12 cellular contexts compared by ENCODE assay signal in the genomic region with DNA sequence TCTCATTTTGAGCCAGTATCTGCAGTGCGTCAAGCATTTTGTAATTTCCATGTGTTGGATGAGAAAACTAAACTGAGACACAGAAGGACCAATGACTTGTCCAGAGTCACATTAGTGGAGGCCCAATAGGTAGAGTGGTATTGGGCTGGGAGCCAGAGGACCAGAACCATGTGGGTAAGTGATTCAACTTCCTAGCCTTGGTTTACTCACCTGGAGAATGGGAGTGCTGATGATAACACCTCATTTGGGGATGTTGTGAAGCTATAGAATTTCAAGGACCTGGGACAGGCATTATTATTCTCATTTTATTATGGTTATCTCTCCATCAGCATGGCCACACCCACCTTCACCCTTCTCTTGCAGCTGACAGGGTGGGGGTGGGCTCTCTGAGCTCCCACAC. TPM values are rescaled to one million over a fixed set of nuclear protein-coding genes. Genes with fewer than 3 reads are reported as not detected.
DNase-seq lines count a peak whose midpoint lies in the region; ATAC-seq and TF ChIP-seq lines count a peak whose summit lies in the region.
"Had no signal": no experiment of that assay in that cellular context is flagged by ENCODE, and none has a peak within 500 bp of the region (broad histone marks: within the 10 kb centered on the region; RNA-seq: fewer than 3 reads in every experiment).

No MANE protein-coding gene starts in this region.

- peaks cover 0 to 22% (median 0%) of the 10 kb centered on the region in 11 experiments; a peak in 6 of 22 replicates for H3K36me3 ChIP-seq in BLaER1 treated with 17β-estradiol and CSF1 and Interleukin-3, amounts not matched to agents 10 nM and 100 nM
- no peaks in the 10 kb centered on the region for H3K36me3 ChIP-seq in HEK293 (ENCODE audit: control insufficient read depth in 2 of 2, insufficient read depth in 1 of 2, low read length in 2 of 2)
- H3K36me3 ChIP-seq: BE2C had no signal

- peak overlapping the region in 8 of 11 experiments; percentile 2 to 81 (median 58); a peak in 11 of 22 replicates for H3K4me2 ChIP-seq in BLaER1 treated with 17β-estradiol and CSF1 and Interleukin-3, amounts not matched to agents 10 nM and 100 nM

- DNase-seq in dorsolateral prefrontal cortex (no peak), substantia nigra (lab: John Stamatoyannopoulos, UW) (no peak)
- DNase-seq: BE2C; Caco-2; CD4-positive, alpha-beta T cell; GOT3; H7 had no signal

- TF ChIP-seq CTCF in HEK293 (tag by site-specific recombination; IDR thresholded peaks at IDR 0.05) (no peak), dorsolateral prefrontal cortex (IDR thresholded peaks at IDR 0.05 in 54 of 56, conservative IDR thresholded peaks at IDR 0.05 in 2 of 56; ENCODE audit: low read depth in 1 of 56, partially characterized antibody in 56 of 56) (no peak)

- no peak overlapping the region for H3K9ac ChIP-seq in BLaER1 treated with 17β-estradiol and CSF1 and Interleukin-3, amounts not matched to agents 10 nM and 100 nM

- POLR2A ChIA-PET in HEK293 (lab: Yijun Ruan, JAX): no interaction called here

- no peak overlapping the region for H3K4me3 ChIP-seq in BLaER1 treated with 17β-estradiol and CSF1 and Interleukin-3, amounts not matched to agents 10 nM and 100 nM
- H3K4me3 ChIP-seq in HEK293 (ENCODE audit: low read depth, low read length) (no peak overlapping the region), dorsolateral prefrontal cortex (no peak overlapping the region)

- peaks cover 39 to 76% (median 59%) of the 10 kb centered on the region in 10 experiments for H3K4me1 ChIP-seq in BLaER1 treated with 17β-estradiol and CSF1 and Interleukin-3, amounts not matched to agents 10 nM and 100 nM
- H3K4me1 ChIP-seq in HEK293 (ENCODE audit: control insufficient read depth, insufficient read depth, low read length): no peaks in the 10 kb centered on the region
- H3K4me1 ChIP-seq: Caco-2 had no signal

- intact Hi-C loops in dorsolateral prefrontal cortex (cut with DNase I): no loop called here

- peaks cover 30 to 99% (median 69%) of the 10 kb centered on the region in 11 experiments; a peak in 20 of 22 replicates for H4K20me1 ChIP-seq in BLaER1 treated with 17β-estradiol and CSF1 and Interleukin-3, amounts not matched to agents 10 nM and 100 nM

- H3K9me3 ChIP-seq in BLaER1 treated with 17β-estradiol and CSF1 and Interleukin-3, amounts not matched to agents 10 nM and 100 nM (replicated peaks in 1 of 11): no peaks in the 10 kb centered on the region
- H3K9me3 ChIP-seq in HEK293 (ENCODE audit: control insufficient read depth, insufficient read depth, low read depth, low read length): no peaks in the 10 kb centered on the region
- H3K9me3 ChIP-seq: BE2C, Caco-2 had no signal

- H3K27ac ChIP-seq in BLaER1 treated with 17β-estradiol and CSF1 and Interleukin-3, amounts not matched to agents 10 nM and 100 nM: no peak overlapping the region
- no peak overlapping the region for H3K27ac ChIP-seq in HEK293 (ENCODE audit: extremely low read depth, low read depth, low read length)
- H3K27ac ChIP-seq in dorsolateral prefrontal cortex: peak overlapping the region in 51 of 59 donors; percentile 10 to 100 (median 93)
- H3K27ac ChIP-seq in substantia nigra (ENCODE audit: low read depth, low read length, poor library complexity, severe bottlenecking): peak overlapping the region; percentile 0
- H3K27ac ChIP-seq: C4-2B had no signal

- no peaks in the 10 kb centered on the region for H3K27me3 ChIP-seq in BLaER1 treated with 17β-estradiol and CSF1 and Interleukin-3, amounts not matched to agents 10 nM and 100 nM
- H3K27me3 ChIP-seq in dorsolateral prefrontal cortex: no peaks in the 10 kb centered on the region
- H3K27me3 ChIP-seq: BE2C had no signal

- CTCF ChIA-PET in HEK293 (lab: Yijun Ruan, JAX): interaction anchor here (0.6 to 5.0 kb wide), 3 partner anchors 8 to 51 kb away, joined by 3 to 24 read pairs (median 13); a partner anchor contains a TSS

- ATAC-seq in GM21360 (IDR thresholded peaks at IDR 0.05; ENCODE audit: unreplicated experiment) (no peak), GM19467 (IDR thresholded peaks at IDR 0.05; ENCODE audit: unreplicated experiment) (no peak)

TF ChIP-seq in HEK293, 187 proteins besides CTCF, POLR2A, EP300 and RAD21:
- TF ChIP-seq ZNF521 (tag by site-specific recombination; IDR thresholded peaks at IDR 0.05) (no peak), KLF1 (tag by site-specific recombination; IDR thresholded peaks at IDR 0.05) (0 out of 2 replicates have a peak, but pooled peaks have one; percentile 11)

RNA-seq across cellular contexts. Expression of a gene that starts 8.1 kb away (rescaled TPM):
- total RNA-seq in dorsolateral prefrontal cortex: 100 to 1,000 TPM in 2 of 120 experiments, 10 to 100 TPM in 118; 18.1 to 151 (median 44.9) TPM

Comparison
In these comparisons a context has a peak if more than half of its experiments do, and no peak if none do; other contexts are left out.
1. H3K27ac ChIP-seq: peak in dorsolateral prefrontal cortex (51 of 59) and substantia nigra (single experiment); none in BLaER1 treated with 17β-estradiol and CSF1 and Interleukin-3, amounts not matched to agents 10 nM and 100 nM (0 of 11) and HEK293 (single experiment).